Comparison of ENCODE assay signal across 9 cellular contexts in genomic region chr1:36369472-36369871, GRCh38. TPM values are rescaled to one million over a fixed set of nuclear protein-coding genes. Genes with fewer than 3 reads are reported as not detected.
A peak's percentile ranks its signal among the peaks of the same experiment; 100 is the strongest.
DNase-seq lines count a peak whose midpoint lies in the region; ATAC-seq, FAIRE-seq and TF ChIP-seq lines count a peak whose summit lies in the region.
"Had no signal": no experiment of that assay in that cellular context is flagged by ENCODE, and none has a peak within 500 bp of the region (broad histone marks: within the 10 kb centered on the region; RNA-seq: fewer than 3 reads in every experiment).

No MANE protein-coding gene starts in this region.

- TF ChIP-seq EP300 in transverse colon (IDR thresholded peaks at IDR 0.05; ENCODE audit: low read depth), result no peak

- H3K36me3 Mint-ChIP-seq in MCF 10A (ENCODE audit: insufficient read depth, unreplicated experiment) (peaks cover 45% of the 10 kb centered on the region), chondrocyte (ENCODE audit: low read depth) (peaks cover 2% of the 10 kb centered on the region)

- no peak for DNase-seq in MCF 10A (ENCODE audit: unreplicated experiment)
- DNase-seq in mammary epithelial cell, result no peak
- peak; percentile 87 for DNase-seq in NCI-H510A treated with DMSO at 0.1 percent for 48 hours (lab: John Stamatoyannopoulos, UW)
- no peak for DNase-seq in chondrocyte (ENCODE audit: low spot score)
- no peak for DNase-seq in transverse colon
- no peak for DNase-seq in brain microvascular endothelial cell
- DNase-seq in urothelium cell line (ENCODE audit: low spot score), result no peak

- H3K27ac Mint-ChIP-seq in MCF 10A (ENCODE audit: low read depth, unreplicated experiment) (peak overlapping the region; percentile 37), chondrocyte (ENCODE audit: unreplicated experiment) (peak overlapping the region; percentile 17)

- no peak for TF ChIP-seq POLR2A in transverse colon (IDR thresholded peaks at IDR 0.05)

- H3K4me1 Mint-ChIP-seq in MCF 10A (ENCODE audit: insufficient read depth, unreplicated experiment) (peaks cover 35% of the 10 kb centered on the region), chondrocyte (ENCODE audit: low read depth) (peaks cover 60% of the 10 kb centered on the region)

- peaks cover 71% of the 10 kb centered on the region for H3K79me2 ChIP-seq in mammary epithelial cell (ENCODE audit: insufficient read depth, low read length)

- no peaks in the 10 kb centered on the region for H3K9me3 ChIP-seq in mammary epithelial cell (replicated peaks; ENCODE audit: insufficient read depth, low read length)
- H3K9me3 ChIP-seq in transverse colon, result no peaks in the 10 kb centered on the region

- H3K4me1 ChIP-seq in mammary epithelial cell (ENCODE audit: insufficient read depth, low read length) (peaks cover 27% of the 10 kb centered on the region), transverse colon (peaks cover 25 to 78% (median 47%) of the 10 kb centered on the region in 4 donors)

- H3K27me3 ChIP-seq in mammary epithelial cell (ENCODE audit: insufficient read depth, low read length) (no peaks in the 10 kb centered on the region), transverse colon (no peaks in the 10 kb centered on the region), brain microvascular endothelial cell (replicated peaks) (no peaks in the 10 kb centered on the region)

- ATAC-seq in HG02885 (IDR thresholded peaks at IDR 0.05; ENCODE audit: poor library complexity, unreplicated experiment), result no peak

- no peak overlapping the region for H3K9ac ChIP-seq in mammary epithelial cell (ENCODE audit: insufficient read depth, low read length)

- WGBS in mammary epithelial cell (ENCODE audit: low coverage, missing lambda C conversion rate), result 78% methylated on average over 3 of the region's 5 CpGs
- WGBS in transverse colon (ENCODE audit: low coverage in 1 of 2), 2 donors, result 30 to 70% methylated on average over 2 to 5 of the region's 5 CpGs

- H3K4me3 ChIP-seq in mammary epithelial cell (replicated peaks in 1 of 3; ENCODE audit: insufficient read depth in 1 of 3, low read depth in 2 of 3, low read length in 3 of 3), result no peak overlapping the region
- H3K4me3 ChIP-seq in transverse colon, result no peak overlapping the region
- no peak overlapping the region for H3K4me3 ChIP-seq in brain microvascular endothelial cell (ENCODE audit: low read depth, low read length)

- H3K27ac ChIP-seq in mammary epithelial cell (ENCODE audit: insufficient read depth, low read depth, low read length) (no peak overlapping the region), transverse colon (peak overlapping the region in 3 of 4 donors; percentile 4 to 66 (median 59)), brain microvascular endothelial cell (no peak overlapping the region)
- H3K27ac ChIP-seq: C4-2B had no signal

- no peaks in the 10 kb centered on the region for H4K20me1 ChIP-seq in mammary epithelial cell (ENCODE audit: insufficient read depth, low read length)

- peaks cover 5% of the 10 kb centered on the region for H3K36me3 ChIP-seq in mammary epithelial cell (ENCODE audit: insufficient read depth, low read length)
- H3K36me3 ChIP-seq in transverse colon, result no peaks in the 10 kb centered on the region
- peaks cover 16% of the 10 kb centered on the region for H3K36me3 ChIP-seq in brain microvascular endothelial cell (replicated peaks)

- BruUV-seq in MCF 10A (replicated peaks; lab: Mats Ljungman, UMichigan) (no TSS peak), mammary epithelial cell (replicated peaks; lab: Mats Ljungman, UMichigan) (no TSS peak)

- no peak overlapping the region for H3K4me2 ChIP-seq in mammary epithelial cell (ENCODE audit: insufficient read depth, low read depth, low read length)

- H3K9me3 Mint-ChIP-seq in MCF 10A (ENCODE audit: unreplicated experiment) (no peaks in the 10 kb centered on the region), chondrocyte (ENCODE audit: low read depth) (no peaks in the 10 kb centered on the region)

- no peak overlapping the region for H3K4me3 Mint-ChIP-seq in MCF 10A (ENCODE audit: unreplicated experiment)
- H3K4me3 Mint-ChIP-seq in chondrocyte (ENCODE audit: unreplicated experiment), result no peak overlapping the region

- dilution Hi-C loops in mammary epithelial cell (cut with HindIII; ENCODE audit: low sequenced_read_pairs), result no loop called here

- FAIRE-seq in urothelium cell line (lab: Jason Lieb, UNC), result no peak

- TF ChIP-seq CTCF in MCF 10A (IDR thresholded peaks at IDR 0.05; ENCODE audit: unreplicated experiment) (no peak), mammary epithelial cell (conservative IDR thresholded peaks at IDR 0.05 in 1 of 2, IDR thresholded peaks at IDR 0.05 in 1 of 2; ENCODE audit: extremely low read depth in 1 of 2, insufficient read depth in 1 of 2, low read depth in 1 of 2, low read length in 2 of 2) (no peak), chondrocyte (IDR thresholded peaks at IDR 0.05) (no peak), transverse colon (IDR thresholded peaks at IDR 0.05) (no peak), brain microvascular endothelial cell (IDR thresholded peaks at IDR 0.05; ENCODE audit: low read depth, low read length, missing control alignments) (no peak)

- intact Hi-C loops in MCF 10A (cut with micrococcal nuclease) (loop anchor here (1.0 to 2.0 kb wide), 2 partner anchors 27 to 51 kb away; no protein-coding TSS in a partner anchor), mammary epithelial cell (cut with micrococcal nuclease) (loop anchor here (1.0 to 2.0 kb wide), 5 partner anchors 19 to 271 kb away; partner anchors contain the start of gene TRAPPC3), transverse colon (cut with DNase I; ENCODE audit: low total_unique reads) (no loop called here)

- H3K27me3 Mint-ChIP-seq in MCF 10A (ENCODE audit: insufficient read depth, unreplicated experiment) (no peaks in the 10 kb centered on the region), chondrocyte (ENCODE audit: low read depth) (no peaks in the 10 kb centered on the region)

- POLR2A ChIA-PET in MCF 10A (lab: Yijun Ruan, JAX), result interaction anchor here (0.8 to 2.6 kb wide), 6 partner anchors 9 to 220 kb away, joined by 4 to 12 read pairs (median 5); partner anchors contain the start of genes SH3D21 and TRAPPC3

- in situ Hi-C loops in mammary epithelial cell (cut with MboI; ENCODE audit: low sequenced_read_pairs in 2 of 2), result no loop called here
- in situ Hi-C loops in transverse colon (cut with MboI; ENCODE audit: low pct_ligation_motif_present in 1 of 4, low pct_unique_long_range_greater_than_20kb in 1 of 4, low sequenced_read_pairs in 3 of 4), result no loop called here
- in situ Hi-C loops in brain microvascular endothelial cell (cut with HindIII; ENCODE audit: low pct_ligation_motif_present, low sequenced_read_pairs), result no loop called here

- CTCF ChIA-PET in MCF 10A (lab: Yijun Ruan, JAX) (interaction anchor here (0.5 to 7.4 kb wide), 23 partner anchors 9 to 322 kb away, joined by 3 to 118 read pairs (median 5); partner anchors contain the start of genes EVA1B, LSM10, SH3D21 and TRAPPC3), mammary epithelial cell (lab: Charles Lee; ENCODE audit: low non-redundant PET) (no interaction called here)

- H2AFZ ChIP-seq in mammary epithelial cell (ENCODE audit: low read depth, low read length), result no peak overlapping the region

RNA-seq across cellular contexts. Expression of gene STK40, which starts 16.3 kb away (rescaled TPM):
- 44.0 and 47.4 TPM in 2 replicates for total RNA-seq in MCF 10A (2022)
- 10 to 100 TPM; 13.2 to 21.3 TPM for total RNA-seq in mammary epithelial cell
- polyA plus RNA-seq in mammary epithelial cell, result 10.5 TPM
- 50.5 TPM for polyA minus RNA-seq in mammary epithelial cell
- total RNA-seq in chondrocyte, result 42.6 to 63.7 TPM (median 59.9 TPM) in 3 replicates
- total RNA-seq in transverse colon, result 100 to 1,000 TPM in 1 of 4 donors, 10 to 100 TPM in 3; 34.0 to 154 (median 44.3) TPM

RNA-seq across cellular contexts. Expression of gene LSM10, which starts 28.2 kb away (rescaled TPM):
- total RNA-seq in MCF 10A (2022) (42.3 and 49.8 TPM in 2 replicates), mammary epithelial cell (10 to 100 TPM; 10.8 to 34.9 TPM), chondrocyte (45.0 to 47.3 TPM (median 45.7 TPM) in 3 replicates), transverse colon (10 to 100 TPM in 3 of 4 donors, not detected in 1; 25.4 to 59.8 (median 32.9) TPM)
- 55.3 TPM for polyA plus RNA-seq in mammary epithelial cell
- 24.0 TPM for polyA minus RNA-seq in mammary epithelial cell

RNA-seq across cellular contexts. Expression of gene EVA1B, which starts 46.0 kb away (rescaled TPM):
- 4.8 and 5.7 TPM in 2 replicates for total RNA-seq in MCF 10A (2022)
- total RNA-seq in mammary epithelial cell, result 1 to 10 TPM; 9.2 to 10.0 TPM
- polyA plus RNA-seq in mammary epithelial cell, result 1.9 TPM
- not detected for polyA minus RNA-seq in mammary epithelial cell
- 55.7 to 88.4 TPM (median 85.2 TPM) in 3 replicates for total RNA-seq in chondrocyte
- 10 to 100 TPM in 3 of 4 donors, 1 to 10 TPM in 1; 4.4 to 24.8 (median 10.4) TPM for total RNA-seq in transverse colon

Comparison
In these comparisons a context has a peak if more than half of its experiments do, and no peak if none do; other contexts are left out.
1. H3K27ac ChIP-seq: peak in transverse colon (3 of 4); none in mammary epithelial cell (single experiment) and brain microvascular endothelial cell (single experiment).